ENCODE assay signal across 1 cellular context in the genomic region with DNA sequence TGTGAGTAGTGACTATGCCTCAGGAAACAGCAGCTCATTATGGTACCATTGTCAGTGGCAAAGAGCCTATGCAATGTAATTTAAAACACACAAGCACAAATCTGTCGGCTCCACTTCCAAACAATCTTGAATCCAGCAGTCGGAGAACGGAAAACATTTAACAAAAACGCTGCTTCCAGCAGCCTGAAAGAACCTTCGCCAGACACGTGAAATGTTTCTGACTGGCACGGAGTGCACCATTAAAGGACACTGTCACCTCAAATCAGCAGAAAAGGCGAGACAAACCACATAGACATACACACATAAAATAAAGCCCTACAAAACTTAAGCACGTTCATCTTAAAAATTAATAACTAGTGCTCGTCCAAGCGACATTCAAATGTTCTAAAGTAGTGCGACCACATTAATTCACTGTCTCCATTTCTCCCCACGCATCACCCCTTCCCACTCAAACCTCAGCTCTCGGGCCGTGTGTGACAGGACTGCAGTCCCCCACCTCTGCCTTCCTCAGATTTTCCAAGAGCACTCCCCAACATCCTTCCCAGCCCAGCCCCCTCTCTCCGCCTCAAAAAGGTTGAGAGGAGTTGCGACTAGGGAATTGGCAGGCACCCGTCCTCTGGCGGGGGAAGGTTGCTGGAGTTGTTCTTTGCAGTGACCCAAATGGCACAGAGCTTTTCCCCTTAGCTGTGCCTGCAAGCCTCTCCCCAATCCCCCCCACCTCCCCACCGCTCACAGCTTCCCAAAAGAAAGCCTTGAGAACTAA.
TF ChIP-seq lines count a peak whose summit lies in the region.

No MANE protein-coding gene starts in this region.

TF ChIP-seq in neural cell, 6 proteins besides CTCF, POLR2A, EP300 and RAD21 (continued from another document):
- no peak for TF ChIP-seq POLR2AphosphoS5 (IDR thresholded peaks at IDR 0.05)
